20 cellular contexts compared by ENCODE assay signal in genomic region chr10:132562177-132562915, GRCh38.
"Had no signal": no experiment of that assay in that cellular context is flagged by ENCODE, and none has a peak within 500 bp of the region (broad histone marks: within the 10 kb centered on the region; RNA-seq: fewer than 3 reads in every experiment).

No MANE protein-coding gene starts in this region.

- H3K4me3 ChIP-seq: dorsolateral prefrontal cortex, esophagus squamous epithelium, gastrocnemius medialis, thoracic aorta, upper lobe of left lung had no signal

- DNase-seq: activated CD4-positive, CD25-positive, alpha-beta regulatory T cell treated with anti-CD3 and anti-CD28 coated beads, Interleukin-2, amount 50 U/mL, for 72 hours; activated gamma-delta T cell treated with Interleukin-2 at 50 U/mL for 16 hours; activated T-cell treated with anti-CD3 and anti-CD28 coated beads, Interleukin-2, amount 50 U/mL, for 1 hour; anterior cingulate cortex; effector memory CD8-positive, alpha-beta T cell; esophagus squamous epithelium; gastrocnemius medialis; hypothalamus; left ventricle myocardium superior; stimulated activated CD4-positive, alpha-beta T cell treated with anti-CD3 and anti-CD28 coated beads, Interleukin-4, amount 100 ng/mL, for 1 hour; stimulated activated naive CD4-positive, alpha-beta T cell treated with Interleukin-2 at 50 U/mL for 16 hours; T-helper 1 cell; WERI-Rb-1 had no signal

- H3K36me3 ChIP-seq: esophagus squamous epithelium, gastrocnemius medialis, thoracic aorta, upper lobe of left lung, WERI-Rb-1 had no signal

- H3K9me3 ChIP-seq: esophagus squamous epithelium, gastrocnemius medialis, thoracic aorta, upper lobe of left lung had no signal

- H3K27me3 ChIP-seq: dorsolateral prefrontal cortex, esophagus squamous epithelium, gastrocnemius medialis, upper lobe of left lung had no signal

- H3K27ac Mint-ChIP-seq: activated naive CD4-positive, alpha-beta T cell treated with anti-CD3 and anti-CD28 coated beads, Interleukin-2, amount 50 U/mL, for 24 hours; brain; effector memory CD8-positive, alpha-beta T cell; nephron had no signal

- H3K27ac ChIP-seq: dorsolateral prefrontal cortex, esophagus squamous epithelium, gastrocnemius medialis, thoracic aorta, upper lobe of left lung, WERI-Rb-1 had no signal

- ATAC-seq: effector memory CD8-positive, alpha-beta T cell; gastrocnemius medialis; left ventricle myocardium superior had no signal

- H3K27me3 Mint-ChIP-seq: activated naive CD4-positive, alpha-beta T cell treated with anti-CD3 and anti-CD28 coated beads, Interleukin-2, amount 50 U/mL, for 24 hours; brain; effector memory CD8-positive, alpha-beta T cell; memory B cell had no signal

- H3K4me3 Mint-ChIP-seq: activated naive CD4-positive, alpha-beta T cell treated with anti-CD3 and anti-CD28 coated beads, Interleukin-2, amount 50 U/mL, for 24 hours; brain; effector memory CD8-positive, alpha-beta T cell; nephron had no signal

- H3K9me3 Mint-ChIP-seq: activated naive CD4-positive, alpha-beta T cell treated with anti-CD3 and anti-CD28 coated beads, Interleukin-2, amount 50 U/mL, for 24 hours; effector memory CD8-positive, alpha-beta T cell; memory B cell had no signal
